In genomic region chrX:10176121-10177003, GRCh38 we compare ENCODE assay signal across 11 cellular contexts. TPM values are rescaled to one million over a fixed set of nuclear protein-coding genes. Genes with fewer than 3 reads are reported as not detected.
DNase-seq lines count a peak whose midpoint lies in the region; ATAC-seq and TF ChIP-seq lines count a peak whose summit lies in the region.
"Had no signal": no experiment of that assay in that cellular context is flagged by ENCODE, and none has a peak within 500 bp of the region (broad histone marks: within the 10 kb centered on the region; RNA-seq: fewer than 3 reads in every experiment).

No MANE protein-coding gene starts in this region.

- ATAC-seq in GM21515 (IDR thresholded peaks at IDR 0.05; ENCODE audit: unreplicated experiment) = peak; percentile 56
- peak; percentile 76 for ATAC-seq in esophagus mucosa

- H3K27me3 ChIP-seq in CD4-positive, alpha-beta memory T cell (ENCODE audit: insufficient read depth, low read length) = no peaks in the 10 kb centered on the region
- H3K27me3 ChIP-seq: esophagus muscularis mucosa had no signal

- TF ChIP-seq CTCF in RWPE1 (conservative IDR thresholded peaks at IDR 0.05; ENCODE audit: low read depth) (no peak), OCI-LY7 (conservative IDR thresholded peaks at IDR 0.05; ENCODE audit: low read length) (no peak)

- H3K9me2 ChIP-seq in OCI-LY7 (ENCODE audit: insufficient read depth, low read length) = no peaks in the 10 kb centered on the region

- H4K20me1 ChIP-seq in OCI-LY7 (ENCODE audit: insufficient read depth, low read length) = no peaks in the 10 kb centered on the region

- no peak overlapping the region for H3K4me3 Mint-ChIP-seq in CD4-positive, alpha-beta memory T cell

- POLR2A ChIA-PET in RWPE1 (lab: Yijun Ruan, JAX; ENCODE audit: low non-redundant PET) = no interaction called here
- POLR2A ChIA-PET in CD4-positive, alpha-beta memory T cell (lab: Charles Lee; ENCODE audit: partially characterized antibody) = no interaction called here
- POLR2A ChIA-PET in OCI-LY7 (lab: Charles Lee) = interaction anchor here (0.6 kb wide), 2 partner anchors 79 to 1698 kb away, joined by 3 read pairs; no protein-coding TSS in a partner anchor

- no peaks in the 10 kb centered on the region for H3K79me2 ChIP-seq in OCI-LY7 (ENCODE audit: insufficient read depth, low read depth, low read length)

- intact Hi-C loops in CD4-positive, alpha-beta memory T cell (cut with micrococcal nuclease) = no loop called here
- intact Hi-C loops in OCI-LY7 (cut with micrococcal nuclease; ENCODE audit: unreplicated experiment) = no loop called here

- no peaks in the 10 kb centered on the region for H3K9me3 Mint-ChIP-seq in CD4-positive, alpha-beta memory T cell
- H3K9me3 Mint-ChIP-seq: activated naive CD4-positive, alpha-beta T cell treated with anti-CD3 and anti-CD28 coated beads, Interleukin-2, amount 50 U/mL, for 72 hours had no signal

- CTCF ChIA-PET in RWPE1 (lab: Yijun Ruan, JAX) = interaction anchor here (0.5 kb wide), 1 partner anchor 41 kb away, joined by 5 read pairs; no protein-coding TSS in a partner anchor
- CTCF ChIA-PET in CD4-positive, alpha-beta memory T cell (lab: Charles Lee; ENCODE audit: partially characterized antibody) = interaction anchor here (1.0 to 1.3 kb wide), 3 partner anchors 11 to 57 kb away, joined by 3 to 4 read pairs (median 3); no protein-coding TSS in a partner anchor
- CTCF ChIA-PET in OCI-LY7 (lab: Charles Lee; ENCODE audit: unreplicated experiment) = no interaction called here

- H3K4me3 ChIP-seq in CD4-positive, alpha-beta memory T cell (ENCODE audit: low read length in 2 of 2) = no peak overlapping the region
- no peak overlapping the region for H3K4me3 ChIP-seq in OCI-LY7 (ENCODE audit: low read depth, low read length, poor library complexity, severe bottlenecking)
- H3K4me3 ChIP-seq: esophagus muscularis mucosa had no signal

- H3K36me3 ChIP-seq in CD4-positive, alpha-beta memory T cell (ENCODE audit: insufficient read depth, low read length) = no peaks in the 10 kb centered on the region
- H3K36me3 ChIP-seq in OCI-LY7 (ENCODE audit: insufficient read depth, low read length) = no peaks in the 10 kb centered on the region
- H3K36me3 ChIP-seq: esophagus muscularis mucosa had no signal

- no peaks in the 10 kb centered on the region for H3K36me3 Mint-ChIP-seq in CD4-positive, alpha-beta memory T cell
- H3K36me3 Mint-ChIP-seq: activated naive CD4-positive, alpha-beta T cell treated with anti-CD3 and anti-CD28 coated beads, Interleukin-2, amount 50 U/mL, for 72 hours had no signal

- no peak for DNase-seq in RWPE1 (ENCODE audit: low spot score)
- DNase-seq in superior temporal gyrus (ENCODE audit: extremely low spot score) = peak; percentile 10
- DNase-seq in CD4-positive, alpha-beta memory T cell = no peak
- DNase-seq in OCI-LY7 (ENCODE audit: low spot score) = no peak
- no peak for DNase-seq in T1000 (lab: John Stamatoyannopoulos, UW)
- DNase-seq: activated CD4-positive, alpha-beta T cell treated with anti-CD3 and anti-CD28 coated beads for 4 hours; stimulated activated naive CD4-positive, alpha-beta T cell treated with Interleukin-2 at 50 U/mL for 16 hours had no signal

- peak overlapping the region in 1 of 7 donors; percentile 26 for H3K27ac Mint-ChIP-seq in CD4-positive, alpha-beta memory T cell
- H3K27ac Mint-ChIP-seq: activated naive CD4-positive, alpha-beta T cell treated with anti-CD3 and anti-CD28 coated beads, Interleukin-2, amount 50 U/mL, for 72 hours had no signal

- no peaks in the 10 kb centered on the region for H3K4me1 ChIP-seq in CD4-positive, alpha-beta memory T cell (ENCODE audit: insufficient read depth, low read length)
- no peaks in the 10 kb centered on the region for H3K4me1 ChIP-seq in OCI-LY7 (ENCODE audit: insufficient read depth, low read length, poor library complexity, severe bottlenecking)

- peaks cover 3 to 7% of the 10 kb centered on the region in 2 donors for H3K27me3 Mint-ChIP-seq in CD4-positive, alpha-beta memory T cell

- H3K4me2 ChIP-seq in OCI-LY7 (ENCODE audit: low read length) = no peak overlapping the region

- H2AFZ ChIP-seq in OCI-LY7 (ENCODE audit: low read length) = no peak overlapping the region

- H3K9me3 ChIP-seq in CD4-positive, alpha-beta memory T cell (ENCODE audit: control insufficient read depth in 1 of 2, low read length in 2 of 2) = no peaks in the 10 kb centered on the region
- H3K9me3 ChIP-seq in OCI-LY7 (ENCODE audit: low read length) = no peaks in the 10 kb centered on the region
- H3K9me3 ChIP-seq: esophagus muscularis mucosa had no signal

- no TSS peak for BruUV-seq in OCI-LY7 (replicated peaks; lab: Mats Ljungman, UMichigan)

- H3K27ac ChIP-seq in RWPE1 = peak overlapping the region; percentile 34
- H3K27ac ChIP-seq in CD4-positive, alpha-beta memory T cell (ENCODE audit: low read depth, low read length) = no peak overlapping the region
- no peak overlapping the region for H3K27ac ChIP-seq in OCI-LY7 (ENCODE audit: low read depth, low read length, poor library complexity, severe bottlenecking)

- H3K4me1 Mint-ChIP-seq in CD4-positive, alpha-beta memory T cell = peaks cover 0 to 1% (median 0%) of the 10 kb centered on the region in 4 donors

RNA-seq across cellular contexts. Expression of gene CLCN4, which starts 19.6 kb away (rescaled TPM):
- 0.84 TPM for total RNA-seq in esophagus mucosa
- under 1 TPM; 0.28 to 0.29 TPM for total RNA-seq in CD4-positive, alpha-beta memory T cell
- polyA plus RNA-seq in CD4-positive, alpha-beta memory T cell = not detected
- total RNA-seq in OCI-LY7 (2014; rRNA removed; shearing (Covaris generic)) = 7.8 and 11.1 TPM in 2 replicates
- total RNA-seq in OCI-LY7 (2022) = 9.7 and 10.2 TPM in 2 replicates
- total RNA-seq: activated naive CD4-positive, alpha-beta T cell treated with anti-CD3 and anti-CD28 coated beads, Interleukin-2, amount 50 U/mL, for 72 hours had no signal
